Comparison of ENCODE assay signal across 9 cellular contexts in the genomic region with DNA sequence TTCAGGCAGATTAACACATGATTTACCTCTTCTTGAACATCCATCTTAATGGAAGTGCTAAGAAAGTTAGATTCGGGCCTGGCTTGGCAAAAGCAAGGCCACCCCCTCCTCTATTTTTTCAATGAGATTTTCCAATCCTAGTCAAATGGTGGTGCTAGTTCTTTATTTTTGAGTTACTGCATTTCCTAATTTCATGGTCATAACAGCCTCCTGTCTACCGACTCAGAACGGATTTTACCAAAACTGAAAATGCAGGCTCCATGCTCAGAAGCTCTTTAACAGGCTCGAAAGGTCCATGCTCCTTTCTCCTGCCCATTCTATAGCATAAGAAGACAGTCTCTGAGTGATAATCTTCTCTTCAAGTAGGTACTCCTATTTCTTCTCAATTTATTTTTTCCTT.
DNase-seq lines count a peak whose midpoint lies in the region; ATAC-seq and TF ChIP-seq lines count a peak whose summit lies in the region.
"Had no signal": no experiment of that assay in that cellular context is flagged by ENCODE, and none has a peak within 500 bp of the region (broad histone marks: within the 10 kb centered on the region; RNA-seq: fewer than 3 reads in every experiment).

No MANE protein-coding gene starts in this region.

- H3K9me3 ChIP-seq in CD8-positive, alpha-beta T cell (ENCODE audit: low read length) = no peaks in the 10 kb centered on the region
- H3K9me3 ChIP-seq in colonic mucosa = no peaks in the 10 kb centered on the region

- H3K4me3 Mint-ChIP-seq in CD8-positive, alpha-beta T cell = peak overlapping the region; percentile 74
- H3K4me3 Mint-ChIP-seq in naive thymus-derived CD8-positive, alpha-beta T cell = peak overlapping the region; percentile 62 to 81 (median 69)

- ATAC-seq in CD8-positive, alpha-beta T cell = peak; percentile 54
- peak; percentile 35 for ATAC-seq in HG03378 (IDR thresholded peaks at IDR 0.05; ENCODE audit: unreplicated experiment)
- peak; percentile 44 to 52 for ATAC-seq in naive thymus-derived CD8-positive, alpha-beta T cell
- no peak for ATAC-seq in GM19455 (IDR thresholded peaks at IDR 0.05; ENCODE audit: unreplicated experiment)
- ATAC-seq in HG02610 (IDR thresholded peaks at IDR 0.05; ENCODE audit: unreplicated experiment) = no peak

- no peak overlapping the region for H3K27ac ChIP-seq in CD8-positive, alpha-beta T cell (ENCODE audit: low read depth, low read length)
- peak overlapping the region; percentile 34 for H3K27ac ChIP-seq in colonic mucosa

- intact Hi-C loops in CD8-positive, alpha-beta T cell (cut with DNase I, micrococcal nuclease) = loop anchor here (1.0 to 5.0 kb wide), 4 partner anchors 434 to 648 kb away; no protein-coding TSS in a partner anchor
- intact Hi-C loops in colonic mucosa (cut with DNase I) = no loop called here

- H3K4me1 ChIP-seq in CD8-positive, alpha-beta T cell (ENCODE audit: insufficient read depth, low read length) = no peaks in the 10 kb centered on the region
- H3K4me1 ChIP-seq in colonic mucosa = no peaks in the 10 kb centered on the region

- H3K27me3 Mint-ChIP-seq in CD8-positive, alpha-beta T cell (ENCODE audit: low read depth) = no peaks in the 10 kb centered on the region
- H3K27me3 Mint-ChIP-seq in naive thymus-derived CD8-positive, alpha-beta T cell = peaks cover 0 to 7% (median 3%) of the 10 kb centered on the region in 5 donors

- no peaks in the 10 kb centered on the region for H3K9me3 Mint-ChIP-seq in CD8-positive, alpha-beta T cell
- H3K9me3 Mint-ChIP-seq in naive thymus-derived CD8-positive, alpha-beta T cell = no peaks in the 10 kb centered on the region

- CTCF ChIA-PET in CD8-positive, alpha-beta T cell (lab: Charles Lee) = interaction anchor here (0.7 to 1.8 kb wide), 13 partner anchors 8 to 647 kb away, joined by 3 to 8 read pairs (median 4); no protein-coding TSS in a partner anchor

- POLR2A ChIA-PET in CD8-positive, alpha-beta T cell (lab: Charles Lee) = interaction anchor here (0.6 kb wide), 1 partner anchor 667 kb away, joined by 3 read pairs; no protein-coding TSS in a partner anchor
- POLR2A ChIA-PET in naive thymus-derived CD8-positive, alpha-beta T cell (lab: Charles Lee) = no interaction called here

- H3K4me1 Mint-ChIP-seq in CD8-positive, alpha-beta T cell (ENCODE audit: low read depth) = peaks cover 26% of the 10 kb centered on the region
- peaks cover 0 to 25% (median 20%) of the 10 kb centered on the region in 4 donors for H3K4me1 Mint-ChIP-seq in naive thymus-derived CD8-positive, alpha-beta T cell

- TF ChIP-seq CTCF in CD8-positive, alpha-beta T cell (IDR thresholded peaks at IDR 0.05) = no peak
- TF ChIP-seq CTCF in colonic mucosa (IDR thresholded peaks at IDR 0.05) = no peak

- no peak overlapping the region for H3K9ac ChIP-seq in colonic mucosa (ENCODE audit: low read depth in 2 of 2, low read length in 2 of 2)

- H3K27ac Mint-ChIP-seq in CD8-positive, alpha-beta T cell = peak overlapping the region; percentile 88
- H3K27ac Mint-ChIP-seq in naive thymus-derived CD8-positive, alpha-beta T cell = peak overlapping the region in 8 of 10 donors; percentile 40 to 87 (median 74)

- no peaks in the 10 kb centered on the region for H3K27me3 ChIP-seq in CD8-positive, alpha-beta T cell (ENCODE audit: insufficient read depth, low read length)
- no peaks in the 10 kb centered on the region for H3K27me3 ChIP-seq in colonic mucosa

- no peaks in the 10 kb centered on the region for H3K36me3 ChIP-seq in CD8-positive, alpha-beta T cell (ENCODE audit: insufficient read depth, low read length)
- no peaks in the 10 kb centered on the region for H3K36me3 ChIP-seq in colonic mucosa

- no peak for DNase-seq in CD8-positive, alpha-beta T cell
- DNase-seq in colonic mucosa (no peak), GOT3 (lab: John Stamatoyannopoulos, UW) (no peak), NCI-H2107 (lab: John Stamatoyannopoulos, UW) (no peak)
- peak in 3 of 10 donors; percentile 25 to 31 (median 25) for DNase-seq in naive thymus-derived CD8-positive, alpha-beta T cell

- H3K4me3 ChIP-seq in CD8-positive, alpha-beta T cell (ENCODE audit: low read depth, low read length) = peak overlapping the region; percentile 0
- H3K4me3 ChIP-seq in colonic mucosa = no peak overlapping the region
- H3K4me3 ChIP-seq: lung had no signal

- no peaks in the 10 kb centered on the region for H3K36me3 Mint-ChIP-seq in CD8-positive, alpha-beta T cell
- H3K36me3 Mint-ChIP-seq in naive thymus-derived CD8-positive, alpha-beta T cell = no peaks in the 10 kb centered on the region

Comparison
In these comparisons a context has a peak if more than half of its experiments do, and no peak if none do; other contexts are left out.
1. ATAC-seq: peak in CD8-positive, alpha-beta T cell (single experiment), HG03378 (single experiment) and naive thymus-derived CD8-positive, alpha-beta T cell (2 of 2); none in GM19455 (single experiment) and HG02610 (single experiment).